Comparison of ENCODE assay signal across 19 cellular contexts in the genomic region with DNA sequence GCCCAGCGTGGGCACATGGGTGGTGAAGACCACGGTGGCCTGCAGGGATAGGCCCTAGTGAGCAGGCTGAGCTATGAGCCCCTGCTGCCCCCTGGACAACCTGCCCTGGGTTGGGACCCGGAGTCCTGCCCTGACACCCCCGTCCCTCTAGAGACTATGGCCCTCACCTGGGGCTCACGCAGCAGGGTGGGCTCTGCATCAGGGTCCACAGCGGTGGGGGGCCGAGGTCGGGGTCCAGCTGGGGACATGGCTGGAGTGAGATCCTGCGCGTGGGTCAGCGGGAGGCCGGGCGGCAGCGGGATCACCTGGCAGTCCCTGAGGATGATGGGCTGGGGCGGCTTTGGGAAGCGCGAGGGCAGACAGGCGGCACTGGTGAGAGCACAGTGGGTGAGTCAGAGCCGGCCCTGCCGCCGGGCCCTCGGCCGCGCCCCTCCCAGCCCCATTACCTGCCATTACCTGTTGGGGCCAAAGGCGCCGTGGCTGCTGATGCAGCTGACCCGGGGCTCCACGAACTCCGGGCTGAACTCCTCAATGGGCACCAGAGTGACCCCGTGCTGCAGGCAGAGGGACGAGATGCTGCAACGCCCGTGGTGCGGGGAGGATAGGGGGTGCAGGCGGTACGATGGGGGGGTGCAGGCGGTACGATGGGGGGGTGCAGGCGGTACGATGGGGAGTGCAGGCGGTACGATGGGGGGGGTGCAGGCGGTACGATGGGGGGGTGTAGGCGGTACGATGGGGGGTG. TPM values are rescaled to one million over a fixed set of nuclear protein-coding genes. Genes with fewer than 3 reads are reported as not detected.
"Had no signal": no experiment of that assay in that cellular context is flagged by ENCODE, and none has a peak within 500 bp of the region (broad histone marks: within the 10 kb centered on the region; RNA-seq: fewer than 3 reads in every experiment).

No MANE protein-coding gene starts in this region.

- H3K27me3 Mint-ChIP-seq: dendritic cell treated with granulocyte-macrophage colony-stimulating factor and Interleukin-4, amounts not matched to agents 40 ng/mL and 50 ng/mL, for 4 days; naive thymus-derived CD4-positive, alpha-beta T cell had no signal

- FAIRE-seq: colon had no signal

- H3K36me3 ChIP-seq: neutrophil, uterus had no signal

- H3K36me3 Mint-ChIP-seq: naive thymus-derived CD4-positive, alpha-beta T cell had no signal

- H3K9me3 Mint-ChIP-seq: dendritic cell treated with granulocyte-macrophage colony-stimulating factor and Interleukin-4, amounts not matched to agents 40 ng/mL and 50 ng/mL, for 4 days; effector memory CD8-positive, alpha-beta T cell had no signal

- H3K9me3 ChIP-seq: heart left ventricle, neutrophil, psoas muscle, sigmoid colon, tibial artery, upper lobe of left lung, uterus had no signal

- H3K27ac ChIP-seq: neutrophil, psoas muscle, skin epidermis, tibial artery, upper lobe of left lung, uterus had no signal

- H3K4me1 ChIP-seq: psoas muscle, sigmoid colon, tibial artery, upper lobe of left lung, uterus had no signal

- H3K27ac Mint-ChIP-seq: dendritic cell treated with granulocyte-macrophage colony-stimulating factor and Interleukin-4, amounts not matched to agents 40 ng/mL and 50 ng/mL, for 4 days; effector memory CD8-positive, alpha-beta T cell; naive thymus-derived CD4-positive, alpha-beta T cell; nephron progenitor cell had no signal

- H3K4me3 Mint-ChIP-seq: dendritic cell treated with granulocyte-macrophage colony-stimulating factor and Interleukin-4, amounts not matched to agents 40 ng/mL and 50 ng/mL, for 4 days; effector memory CD8-positive, alpha-beta T cell; naive thymus-derived CD4-positive, alpha-beta T cell; nephron progenitor cell had no signal

- DNase-seq: effector memory CD8-positive, alpha-beta T cell; foreskin melanocyte; hippocampal formation; kidney glomerular epithelial cell; mammary epithelial cell; naive thymus-derived CD4-positive, alpha-beta T cell; nephron progenitor cell; retina; sigmoid colon; stimulated activated naive CD4-positive, alpha-beta T cell; tibial artery; uterus had no signal

- H3K27me3 ChIP-seq: heart left ventricle, neutrophil, sigmoid colon, tibial artery, upper lobe of left lung, uterus had no signal

- H3K4me3 ChIP-seq: heart left ventricle, psoas muscle, sigmoid colon, skin epidermis, tibial artery, upper lobe of left lung, uterus had no signal

- ATAC-seq: effector memory CD8-positive, alpha-beta T cell; naive thymus-derived CD4-positive, alpha-beta T cell; psoas muscle had no signal

- H3K4me1 Mint-ChIP-seq: naive thymus-derived CD4-positive, alpha-beta T cell; nephron progenitor cell had no signal

RNA-seq across cellular contexts. Expression of gene LAMA5, which starts 36.4 kb away (rescaled TPM):
- polyA plus RNA-seq: naive thymus-derived CD4-positive, alpha-beta T cell had no signal
